1 cellular context compared by ENCODE assay signal in genomic region chr16:66529475-66529874, GRCh38.
TF ChIP-seq lines count a peak whose summit lies in the region.

No MANE protein-coding gene starts in this region.

TF ChIP-seq in K562, 482 proteins besides CTCF, POLR2A, EP300 and RAD21:
- TF ChIP-seq KLF16 (IDR thresholded peaks at IDR 0.05) = no peak
- 0 out of 2 replicates have a peak, but pooled peaks have one; percentile 5 for TF ChIP-seq SPI1 (IDR thresholded peaks at IDR 0.05; ENCODE audit: borderline replicate concordance, low read depth, low read length)
TF ChIP-seq in K562: peak in this region for 1.
